13 cellular contexts compared by ENCODE assay signal in the genomic region with DNA sequence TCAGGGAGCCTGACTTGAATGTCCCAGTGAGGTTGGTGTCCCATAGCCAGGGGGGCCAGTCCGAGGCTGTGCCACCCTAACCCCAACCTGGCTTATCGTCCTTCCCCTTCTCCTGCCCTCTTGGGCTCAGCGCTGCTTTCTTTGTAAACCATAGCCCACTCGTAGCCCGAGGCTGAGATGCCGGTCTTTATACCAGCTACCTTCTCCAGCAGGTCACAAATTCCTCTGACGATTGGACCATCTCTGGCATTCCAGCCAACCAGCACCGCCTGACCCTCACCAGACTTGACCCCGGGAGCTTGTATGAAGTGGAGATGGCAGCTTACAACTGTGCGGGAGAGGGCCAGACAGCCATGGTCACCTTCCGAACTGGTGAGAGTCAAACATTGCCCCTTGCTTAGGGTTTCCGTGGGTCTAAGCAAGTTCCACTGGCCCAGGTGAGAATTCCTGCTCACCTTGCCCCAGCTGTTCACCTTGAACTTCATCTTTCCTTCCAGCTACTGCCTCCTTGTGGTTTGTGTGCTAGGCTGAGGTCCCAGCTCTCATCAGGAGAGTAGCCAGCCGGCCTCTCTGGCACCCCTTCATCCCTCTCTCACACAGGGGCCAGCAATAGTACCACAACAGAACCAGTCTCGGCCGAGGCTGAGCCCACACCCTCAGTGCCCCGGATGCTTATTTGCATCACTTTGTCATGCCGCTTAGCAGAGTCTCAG.
DNase-seq lines count a peak whose midpoint lies in the region; ATAC-seq, FAIRE-seq and TF ChIP-seq lines count a peak whose summit lies in the region.
"Had no signal": no experiment of that assay in that cellular context is flagged by ENCODE, and none has a peak within 500 bp of the region (broad histone marks: within the 10 kb centered on the region; RNA-seq: fewer than 3 reads in every experiment).

No MANE protein-coding gene starts in this region.

- H3K9me3 Mint-ChIP-seq in glutamatergic neuron (ENCODE audit: unreplicated experiment), result peaks cover 1% of the 10 kb centered on the region
- no peaks in the 10 kb centered on the region for H3K9me3 Mint-ChIP-seq in CD8-positive, alpha-beta T cell

- peak overlapping the region; percentile 28 for H3K27ac Mint-ChIP-seq in glutamatergic neuron (ENCODE audit: unreplicated experiment)
- no peak overlapping the region for H3K27ac Mint-ChIP-seq in CD8-positive, alpha-beta T cell

- peaks cover 25% of the 10 kb centered on the region for H3K4me1 ChIP-seq in HepG2 (ENCODE audit: insufficient read depth, low read length)
- H3K4me1 ChIP-seq in right lobe of liver, result no peaks in the 10 kb centered on the region
- no peaks in the 10 kb centered on the region for H3K4me1 ChIP-seq in CD8-positive, alpha-beta T cell (ENCODE audit: insufficient read depth, low read length)

- BruUV-seq in HepG2 (replicated peaks; lab: Mats Ljungman, UMichigan), result no TSS peak

- H3K79me2 ChIP-seq in HepG2 (ENCODE audit: insufficient read depth, low read length), result no peaks in the 10 kb centered on the region

- intact Hi-C loops in HepG2 (cut with micrococcal nuclease; ENCODE audit: unreplicated experiment) (no loop called here), right lobe of liver (cut with DNase I) (loop anchor here in 1 of 2 donors (10.0 kb wide), 1 partner anchor 143 kb away; no protein-coding TSS in a partner anchor)
- intact Hi-C loops in CD8-positive, alpha-beta T cell (cut with DNase I, micrococcal nuclease), result no loop called here

- WGBS in HepG2 (ENCODE audit: low lambda C conversion rate), result 49% methylated on average over 14 of the region's 17 CpGs
- WGBS in right lobe of liver (ENCODE audit: insufficient coverage, low coverage, low lambda C conversion rate, missing lambda C conversion rate), result 75% methylated on average over 10 of the region's 17 CpGs

- H3K27me3 ChIP-seq in HepG2 (ENCODE audit: control insufficient read depth in 1 of 2, insufficient read depth in 2 of 2, low read length in 2 of 2), result peaks cover 5 to 40% of the 10 kb centered on the region in 2 experiments; a peak in 4 of 5 replicates
- no peaks in the 10 kb centered on the region for H3K27me3 ChIP-seq in right lobe of liver
- H3K27me3 ChIP-seq in WERI-Rb-1 (ENCODE audit: insufficient read depth, low read depth, severe bottlenecking), result no peaks in the 10 kb centered on the region
- H3K27me3 ChIP-seq in CD8-positive, alpha-beta T cell (ENCODE audit: insufficient read depth, low read length), result no peaks in the 10 kb centered on the region
- H3K27me3 ChIP-seq: tibial nerve had no signal

- no peak for ATAC-seq in HepG2
- ATAC-seq in right lobe of liver, result no peak
- no peak for ATAC-seq in CD8-positive, alpha-beta T cell
- ATAC-seq: right cardiac atrium had no signal

- H3K36me3 ChIP-seq in HepG2 (replicated peaks in 1 of 2; ENCODE audit: control insufficient read depth in 1 of 2, insufficient read depth in 2 of 2, low read length in 2 of 2) (no peaks in the 10 kb centered on the region), right lobe of liver (no peaks in the 10 kb centered on the region), WERI-Rb-1 (no peaks in the 10 kb centered on the region)
- no peaks in the 10 kb centered on the region for H3K36me3 ChIP-seq in CD8-positive, alpha-beta T cell (ENCODE audit: insufficient read depth, low read length)

- H3K27me3 Mint-ChIP-seq in glutamatergic neuron (ENCODE audit: unreplicated experiment), result peaks cover 5% of the 10 kb centered on the region
- H3K27me3 Mint-ChIP-seq in CD8-positive, alpha-beta T cell (ENCODE audit: low read depth), result peaks cover 2% of the 10 kb centered on the region

- H3K36me3 Mint-ChIP-seq in glutamatergic neuron (ENCODE audit: unreplicated experiment), result peaks cover 14% of the 10 kb centered on the region
- H3K36me3 Mint-ChIP-seq in CD8-positive, alpha-beta T cell, result no peaks in the 10 kb centered on the region

- TF ChIP-seq CTCF in HepG2 (CRISPR knock-in tag; IDR thresholded peaks at IDR 0.05), result 0 out of 2 replicates have a peak, but pooled peaks have one; percentile 15
- no peak for TF ChIP-seq CTCF in right lobe of liver (IDR thresholded peaks at IDR 0.05)
- peak; percentile 41; the same call in 1 of the 2 replicates for TF ChIP-seq CTCF in WERI-Rb-1 (IDR thresholded peaks at IDR 0.05; ENCODE audit: low read depth, low read length)
- no peak for TF ChIP-seq CTCF in glutamatergic neuron (IDR thresholded peaks at IDR 0.05; ENCODE audit: partially characterized antibody, unreplicated experiment)
- TF ChIP-seq CTCF in CD8-positive, alpha-beta T cell (IDR thresholded peaks at IDR 0.05), result no peak

- H3K9me3 ChIP-seq in HepG2 (ENCODE audit: low read length) (no peaks in the 10 kb centered on the region), right lobe of liver (no peaks in the 10 kb centered on the region), WERI-Rb-1 (ENCODE audit: severe bottlenecking) (no peaks in the 10 kb centered on the region)
- H3K9me3 ChIP-seq in CD8-positive, alpha-beta T cell (ENCODE audit: low read length), result no peaks in the 10 kb centered on the region
- H3K9me3 ChIP-seq: tibial nerve had no signal

- no peak overlapping the region for H3K4me3 ChIP-seq in HepG2 (replicated peaks in 1 of 3; ENCODE audit: insufficient read depth in 1 of 3, low read depth in 2 of 3, low read length in 3 of 3)
- H3K4me3 ChIP-seq in right lobe of liver, result no peak overlapping the region
- no peak overlapping the region for H3K4me3 ChIP-seq in WERI-Rb-1 (ENCODE audit: low read depth, low read length)
- no peak overlapping the region for H3K4me3 ChIP-seq in CD8-positive, alpha-beta T cell (ENCODE audit: low read depth, low read length)
- H3K4me3 ChIP-seq: tibial nerve had no signal

- POLR2A ChIA-PET in HepG2 (lab: Yijun Ruan, JAX), result no interaction called here
- POLR2A ChIA-PET in CD8-positive, alpha-beta T cell (lab: Charles Lee), result no interaction called here

- no peak overlapping the region for H3K4me3 Mint-ChIP-seq in glutamatergic neuron (ENCODE audit: unreplicated experiment)
- no peak overlapping the region for H3K4me3 Mint-ChIP-seq in CD8-positive, alpha-beta T cell

- H4K20me1 ChIP-seq in HepG2 (ENCODE audit: insufficient read depth, low read length), result no peaks in the 10 kb centered on the region

- CTCF ChIA-PET in HepG2 (lab: Yijun Ruan, JAX; ENCODE audit: low intra/inter-chr PET ratio, low total read pairs), result no interaction called here
- CTCF ChIA-PET in CD8-positive, alpha-beta T cell (lab: Charles Lee), result interaction anchor here (2.3 kb wide), 1 partner anchor 11 kb away, joined by 20 read pairs; no protein-coding TSS in a partner anchor

- no peak overlapping the region for H2AFZ ChIP-seq in HepG2 (ENCODE audit: low read length)

- H3K4me1 Mint-ChIP-seq in glutamatergic neuron (ENCODE audit: low read depth, unreplicated experiment), result peaks cover 15% of the 10 kb centered on the region
- H3K4me1 Mint-ChIP-seq in CD8-positive, alpha-beta T cell (ENCODE audit: low read depth), result peaks cover 7% of the 10 kb centered on the region

- no peak overlapping the region for H3K9ac ChIP-seq in HepG2 (ENCODE audit: insufficient read depth, low read depth, low read length)

- DNase-seq in HepG2 (ENCODE audit: low spot score) (no peak), right lobe of liver (no peak), WERI-Rb-1 (no peak), glutamatergic neuron (no peak), NCI-H1105 (lab: John Stamatoyannopoulos, UW) (no peak), occipital lobe (lab: John Stamatoyannopoulos, UW) (no peak), HCEC 1CT (no peak)
- DNase-seq in CD8-positive, alpha-beta T cell, result no peak
- DNase-seq: effector CD8-positive, alpha-beta T cell; NCI-H2171 treated with DMSO at 0.1 percent for 48 hours; right cardiac atrium had no signal

- in situ Hi-C loops in HepG2 (cut with HindIII; ENCODE audit: extremely low pct_ligation_motif_present, low pct_unique_long_range_greater_than_20kb), result no loop called here

- TF ChIP-seq EP300 in HepG2 (IDR thresholded peaks at IDR 0.05; ENCODE audit: low read depth in 2 of 2, low read length in 2 of 2) (no peak), HepG2 (CRISPR knock-in tag; IDR thresholded peaks at IDR 0.05; ENCODE audit: borderline replicate concordance) (no peak)

- no peak for TF ChIP-seq RAD21 in HepG2 (CRISPR knock-in tag; IDR thresholded peaks at IDR 0.05)

- TF ChIP-seq POLR2A in HepG2 (IDR thresholded peaks at IDR 0.05; ENCODE audit: insufficient read depth in 1 of 2, low read depth in 2 of 2, low read length in 2 of 2), result no peak
- no peak for TF ChIP-seq POLR2A in right lobe of liver (IDR thresholded peaks at IDR 0.05)

- no peak for FAIRE-seq in HepG2 (lab: Jason Lieb, UNC)
- FAIRE-seq: RCC 7860 had no signal

- H3K27ac ChIP-seq in HepG2 (ENCODE audit: extremely low read length, insufficient read depth, low read length), result no peak overlapping the region
- H3K27ac ChIP-seq in right lobe of liver, result no peak overlapping the region
- H3K27ac ChIP-seq in WERI-Rb-1, result no peak overlapping the region
- H3K27ac ChIP-seq in CD8-positive, alpha-beta T cell (ENCODE audit: low read depth, low read length), result no peak overlapping the region

- H3K4me2 ChIP-seq in HepG2 (ENCODE audit: low read depth, low read length), result no peak overlapping the region

TF ChIP-seq in HepG2, 621 proteins besides CTCF, POLR2A, EP300 and RAD21 (continues in another document):
- TF ChIP-seq CBX2 (IDR thresholded peaks at IDR 0.05; ENCODE audit: low read depth, low read length) (no peak), CBX2 (CRISPR knock-in tag; IDR thresholded peaks at IDR 0.05; ENCODE audit: low read depth) (no peak), AGO1 (IDR thresholded peaks at IDR 0.05; ENCODE audit: low read depth, low read length, poor library complexity, severe bottlenecking) (no peak), JUNB (CRISPR knock-in tag; IDR thresholded peaks at IDR 0.05; ENCODE audit: borderline replicate concordance) (no peak), TMF1 (CRISPR knock-in tag; IDR thresholded peaks at IDR 0.05; ENCODE audit: low read depth) (no peak), MXD4 (CRISPR knock-in tag; IDR thresholded peaks at IDR 0.05) (no peak), SOX13 (IDR thresholded peaks at IDR 0.05) (no peak), SOX13 (CRISPR knock-in tag; conservative IDR thresholded peaks at IDR 0.05 in 1 of 2, IDR thresholded peaks at IDR 0.05 in 1 of 2) (no peak)

Comparison
In these comparisons a context has a peak if more than half of its experiments do, and no peak if none do; other contexts are left out.
1. CTCF ChIP-seq: peak in HepG2 (single experiment) and WERI-Rb-1 (single experiment); none in right lobe of liver (0 of 4), glutamatergic neuron (single experiment) and CD8-positive, alpha-beta T cell (single experiment).